In genomic region chr2:32474391-32474790, GRCh38 we compare ENCODE assay signal across 19 cellular contexts.
"Had no signal": no experiment of that assay in that cellular context is flagged by ENCODE, and none has a peak within 500 bp of the region (broad histone marks: within the 10 kb centered on the region; RNA-seq: fewer than 3 reads in every experiment).

No MANE protein-coding gene starts in this region.

- H3K4me3 ChIP-seq: adrenal gland, body of pancreas, lung, right atrium auricular region, skin epidermis, tibial nerve, vagina had no signal

- H3K4me1 Mint-ChIP-seq: naive B cell had no signal

- H3K9me3 ChIP-seq: adrenal gland, body of pancreas, right atrium auricular region, tibial nerve, vagina had no signal

- H3K9me3 Mint-ChIP-seq: dendritic cell treated with granulocyte-macrophage colony-stimulating factor and Interleukin-4, amounts not matched to agents 40 ng/mL and 50 ng/mL, for 4 days; effector memory CD8-positive, alpha-beta T cell; naive B cell had no signal

- H3K4me3 Mint-ChIP-seq: dendritic cell treated with granulocyte-macrophage colony-stimulating factor and Interleukin-4, amounts not matched to agents 40 ng/mL and 50 ng/mL, for 4 days; effector memory CD8-positive, alpha-beta T cell; naive B cell had no signal

- H3K27me3 Mint-ChIP-seq: dendritic cell treated with granulocyte-macrophage colony-stimulating factor and Interleukin-4, amounts not matched to agents 40 ng/mL and 50 ng/mL, for 4 days; effector memory CD8-positive, alpha-beta T cell; naive B cell had no signal

- H3K27me3 ChIP-seq: adrenal gland, body of pancreas, right atrium auricular region, tibial nerve, vagina had no signal

- ATAC-seq: body of pancreas; effector memory CD8-positive, alpha-beta T cell; left colon had no signal

- H3K4me1 ChIP-seq: adrenal gland, body of pancreas, right atrium auricular region, tibial nerve, vagina had no signal

- DNase-seq: activated CD4-positive, alpha-beta T cell treated with anti-CD3 and anti-CD28 coated beads for 48 hours; activated T-cell treated with anti-CD3 and anti-CD28 coated beads, Interleukin-2, amount 50 U/mL, for 48 hours; adrenal gland; body of pancreas; central memory CD4-positive, alpha-beta T cell; effector memory CD8-positive, alpha-beta T cell; hypothalamus; left colon; naive B cell; posterior cingulate gyrus; T-helper 9 cell had no signal

- H3K27ac ChIP-seq: adrenal gland, body of pancreas, epithelial cell of prostate, right atrium auricular region, skin epidermis, tibial nerve, vagina, VCaP had no signal
